ENCODE assay signal across 8 cellular contexts in genomic region chr16:54286330-54287017, GRCh38. TPM values are rescaled to one million over a fixed set of nuclear protein-coding genes. Genes with fewer than 3 reads are reported as not detected.
DNase-seq lines count a peak whose midpoint lies in the region; ATAC-seq and TF ChIP-seq lines count a peak whose summit lies in the region.

Gene IRX3 (minus strand): TSS chr16:54286787. CDS start chr16:54286050, 737 bp downstream.

- TF ChIP-seq CTCF in epithelial cell of proximal tubule (conservative IDR thresholded peaks at IDR 0.05; ENCODE audit: low read depth, low read length) (no peak), mucosa of descending colon (IDR thresholded peaks at IDR 0.05) (no peak)

- H3K9me3 ChIP-seq in mucosa of descending colon (no peaks in the 10 kb centered on the region), aorta (ENCODE audit: control insufficient read depth, low read length) (no peaks in the 10 kb centered on the region)

- H3K27me3 ChIP-seq in aorta (ENCODE audit: control insufficient read depth in 1 of 2, insufficient read depth in 2 of 2, low read length in 1 of 2), result no peaks in the 10 kb centered on the region

- ATAC-seq in mucosa of descending colon, result peak; percentile 14
- peak; percentile 85 for ATAC-seq in aorta (ENCODE audit: low FRiP score)
- no peak for ATAC-seq in HG03342 (IDR thresholded peaks at IDR 0.05; ENCODE audit: unreplicated experiment)
- ATAC-seq in GM18858 (IDR thresholded peaks at IDR 0.05; ENCODE audit: unreplicated experiment), result no peak

- H3K4me1 ChIP-seq in mucosa of descending colon (ENCODE audit: low read depth) (peaks cover 42% of the 10 kb centered on the region), aorta (ENCODE audit: control insufficient read depth in 1 of 2, insufficient read depth in 2 of 2, low read length in 2 of 2) (no peaks in the 10 kb centered on the region)

- DNase-seq in EL (peak; percentile 97), NCI-H1048 (lab: John Stamatoyannopoulos, UW) (peak; percentile 15), SW480 (ENCODE audit: low spot score) (peak; percentile 57), epithelial cell of proximal tubule (ENCODE audit: low read depth) (peak; percentile 38), mucosa of descending colon (no peak), aorta (peak; percentile 72 to 93)

- intact Hi-C loops in mucosa of descending colon (cut with DNase I, micrococcal nuclease) (no loop called here), aorta (cut with DNase I) (loop anchor here (5.0 to 10.0 kb wide), 4 partner anchors 348 to 646 kb away; partner anchors contain the start of gene IRX5 (in 1 of the 2))

- H3K36me3 ChIP-seq in mucosa of descending colon (ENCODE audit: low read depth) (no peaks in the 10 kb centered on the region), aorta (ENCODE audit: control insufficient read depth in 1 of 2, insufficient read depth in 2 of 2, low read length in 1 of 2) (no peaks in the 10 kb centered on the region)

- H3K27ac ChIP-seq in aorta (ENCODE audit: low read depth in 1 of 2, low read length in 2 of 2), result no peak within 1 kb of the TSS

- WGBS in aorta, 2 donors, result 0 to 1% methylated on average over 55 to 62 of the region's 62 CpGs

- H3K4me3 ChIP-seq in epithelial cell of proximal tubule (ENCODE audit: low read depth, low read length), result peak within 1 kb of the TSS; percentile 69
- H3K4me3 ChIP-seq in mucosa of descending colon, result no peak within 1 kb of the TSS
- H3K4me3 ChIP-seq in aorta (ENCODE audit: low read length in 2 of 2), result peak within 1 kb of the TSS; percentile 42 to 50

RNA-seq across cellular contexts. Expression of gene IRX3, which starts in this region (rescaled TPM):
- total RNA-seq in epithelial cell of proximal tubule (12.8 and 28.7 TPM in 2 replicates), mucosa of descending colon (under 1 TPM in 1 of 3 donors, not detected in 2; 0.44 TPM), aorta (1 to 10 TPM; 1.4 to 6.7 TPM)
- under 1 TPM; 0.38 to 0.49 TPM for polyA plus RNA-seq in aorta

Comparison
In these comparisons a context has a peak if more than half of its experiments do, and no peak if none do; other contexts are left out.
1. Peak in ATAC-seq in mucosa of descending colon; RNA of the gene not detected or under 1 TPM.
2. DNase-seq: peak in EL (single experiment), NCI-H1048 (single experiment), SW480 (single experiment), epithelial cell of proximal tubule (single experiment) and aorta (2 of 2); none in mucosa of descending colon (0 of 3).
3. intact Hi-C loops: an anchor here in aorta (5.0 to 10.0 kb wide); none called in mucosa of descending colon.